ENCODE assay signal across 8 cellular contexts in genomic region chr3:19947549-19948071, GRCh38. TPM values are rescaled to one million over a fixed set of nuclear protein-coding genes. Genes with fewer than 3 reads are reported as not detected.
DNase-seq lines count a peak whose midpoint lies in the region; TF ChIP-seq lines count a peak whose summit lies in the region.

No MANE protein-coding gene starts in this region.

- no peaks in the 10 kb centered on the region for H3K9me3 ChIP-seq in HEK293 (ENCODE audit: control insufficient read depth, insufficient read depth, low read depth, low read length)

- TF ChIP-seq CTCF in HEK293 (tag by site-specific recombination; IDR thresholded peaks at IDR 0.05) (no peak; the same call in 1 of the 2 replicates), NB4 (IDR thresholded peaks at IDR 0.05; ENCODE audit: low read depth, low read length) (no peak)

- H3K36me3 ChIP-seq in HEK293 (ENCODE audit: control insufficient read depth in 2 of 2, insufficient read depth in 1 of 2, low read length in 2 of 2), result peaks cover 14 to 20% of the 10 kb centered on the region in 2 experiments

- CTCF ChIA-PET in HEK293 (lab: Yijun Ruan, JAX), result no interaction called here

- DNase-seq in GM03348 (ENCODE audit: low spot score) (peak; percentile 63), NB4 (ENCODE audit: low read depth) (peak; percentile 63), cerebellar cortex (ENCODE audit: low spot score) (peak; percentile 38), kidney tubule cell (ENCODE audit: low spot score) (peak; percentile 62), H4 (ENCODE audit: low spot score) (no peak)
- DNase-seq in activated CD4-positive, CD25-positive, alpha-beta regulatory T cell treated with anti-CD3 and anti-CD28 coated beads, Interleukin-2, amount 50 U/mL, for 16 hours (ENCODE audit: low read depth, low spot score), result peak; percentile 16
- DNase-seq in stimulated activated CD4-positive, alpha-beta T cell treated with anti-CD3 and anti-CD28 coated beads, Interleukin-1b, Interleukin-23, amount 100 ng/mL, for 48 hours, result peak; percentile 48

- H3K4me3 ChIP-seq in HEK293 (ENCODE audit: low read depth, low read length) (peak overlapping the region; percentile 81), NB4 (ENCODE audit: low read depth, low read length) (peak overlapping the region; percentile 98)

- TF ChIP-seq POLR2A in NB4 (IDR thresholded peaks at IDR 0.05; ENCODE audit: extremely low read depth, insufficient read length), result no peak

- peaks cover 5% of the 10 kb centered on the region; the same call in 1 of the 2 replicates for H3K4me1 ChIP-seq in HEK293 (ENCODE audit: control insufficient read depth, insufficient read depth, low read length)

- peak overlapping the region; percentile 92 for H3K27ac ChIP-seq in HEK293 (ENCODE audit: extremely low read depth, low read depth, low read length)

- POLR2A ChIA-PET in HEK293 (lab: Yijun Ruan, JAX), result interaction anchor here (0.6 to 0.7 kb wide), 2 partner anchors 58 to 235 kb away, joined by 3 to 4 read pairs; no protein-coding TSS in a partner anchor

TF ChIP-seq in HEK293, 187 proteins besides CTCF, POLR2A, EP300 and RAD21 (continues in another document):
- TF ChIP-seq ZNF785 (tag by site-specific recombination; IDR thresholded peaks at IDR 0.05) (no peak), ZNF37A (tag by site-specific recombination; IDR thresholded peaks at IDR 0.05) (no peak), SALL2 (tag by site-specific recombination; IDR thresholded peaks at IDR 0.05; ENCODE audit: borderline replicate concordance) (no peak), ZBTB8A (tag by site-specific recombination; IDR thresholded peaks at IDR 0.05) (peak; percentile 12; the same call in 1 of the 2 replicates), ZNF555 (tag by site-specific recombination; conservative IDR thresholded peaks at IDR 0.05) (no peak), ZBTB1 (tag by site-specific recombination; IDR thresholded peaks at IDR 0.05) (no peak), ZNF174 (tag by site-specific recombination; IDR thresholded peaks at IDR 0.05) (no peak), ZNF366 (tag by site-specific recombination; conservative IDR thresholded peaks at IDR 0.05) (0 out of 2 replicates have a peak, but pooled peaks have one; percentile 19), ZFP37 (tag by site-specific recombination; IDR thresholded peaks at IDR 0.05) (peak; percentile 75; the same call in 1 of the 2 replicates), ZNF133 (tag by site-specific recombination; IDR thresholded peaks at IDR 0.05) (no peak), ZBTB26 (tag by site-specific recombination; optimal IDR thresholded peaks at IDR 0.05) (peak; percentile 70), ZNF48 (tag by site-specific recombination; IDR thresholded peaks at IDR 0.05) (no peak), ZNF621 (tag by site-specific recombination; IDR thresholded peaks at IDR 0.05) (no peak), PRDM4 (tag by site-specific recombination; IDR thresholded peaks at IDR 0.05) (no peak), ZNF692 (tag by site-specific recombination; IDR thresholded peaks at IDR 0.05) (no peak), GLIS1 (tag by site-specific recombination; IDR thresholded peaks at IDR 0.05) (peak; percentile 75), ZEB2 (tag by site-specific recombination; IDR thresholded peaks at IDR 0.05) (no peak; the same call in none of the 2 replicates), ZNF211 (tag by site-specific recombination; IDR thresholded peaks at IDR 0.05; ENCODE audit: low read depth) (no peak), ZSCAN5A (tag by site-specific recombination; IDR thresholded peaks at IDR 0.05) (peak; percentile 81; the same call in 1 of the 2 replicates), ZIC2 (tag by site-specific recombination; IDR thresholded peaks at IDR 0.05) (peak; percentile 61), ZNF626 (tag by site-specific recombination; IDR thresholded peaks at IDR 0.05) (no peak), ZNF521 (tag by site-specific recombination; IDR thresholded peaks at IDR 0.05) (no peak), ZNF580 (tag by site-specific recombination; IDR thresholded peaks at IDR 0.05) (no peak), ZNF239 (tag by site-specific recombination; IDR thresholded peaks at IDR 0.05) (no peak), WT1 (tag by site-specific recombination; IDR thresholded peaks at IDR 0.05) (no peak), ZNF585B (tag by site-specific recombination; IDR thresholded peaks at IDR 0.05) (no peak), EGR2 (tag by site-specific recombination; IDR thresholded peaks at IDR 0.05; ENCODE audit: low read depth) (peak; percentile 34; the same call in 1 of the 2 replicates), ZNF266 (tag by site-specific recombination; IDR thresholded peaks at IDR 0.05; ENCODE audit: low read depth) (no peak), KLF9 (tag by site-specific recombination; IDR thresholded peaks at IDR 0.05; ENCODE audit: low read depth) (no peak), ZNF223 (tag by site-specific recombination; IDR thresholded peaks at IDR 0.05) (peak; percentile 6; the same call in 1 of the 2 replicates), GLI2 (tag by site-specific recombination; IDR thresholded peaks at IDR 0.05; ENCODE audit: borderline replicate concordance, low read depth) (no peak), ZNF292 (tag by site-specific recombination; IDR thresholded peaks at IDR 0.05; ENCODE audit: borderline replicate concordance, low read depth) (no peak), ZNF664 (tag by site-specific recombination; IDR thresholded peaks at IDR 0.05) (no peak), ZNF701 (tag by site-specific recombination; IDR thresholded peaks at IDR 0.05) (no peak), ZNF658 (tag by site-specific recombination; IDR thresholded peaks at IDR 0.05) (no peak), ZNF548 (tag by site-specific recombination; IDR thresholded peaks at IDR 0.05) (no peak), ZNF837 (tag by site-specific recombination; IDR thresholded peaks at IDR 0.05) (no peak), ZNF10 (tag by site-specific recombination; IDR thresholded peaks at IDR 0.05) (no peak), ZNF184 (tag by site-specific recombination; IDR thresholded peaks at IDR 0.05) (0 out of 2 replicates have a peak, but pooled peaks have one; percentile 14)

RNA-seq across cellular contexts. Expression of gene RAB5A, which starts 0.7 kb away (rescaled TPM):
- 14.5 and 15.9 TPM in 2 replicates for total RNA-seq in H4 (2014; rRNA removed; shearing (Covaris generic))

RNA-seq across cellular contexts. Expression of gene EFHB, which starts 13.6 kb away (rescaled TPM):
- total RNA-seq in H4 (2014; rRNA removed; shearing (Covaris generic)), result not detected in 2 replicates
